23 cellular contexts compared by ENCODE assay signal in the genomic region with DNA sequence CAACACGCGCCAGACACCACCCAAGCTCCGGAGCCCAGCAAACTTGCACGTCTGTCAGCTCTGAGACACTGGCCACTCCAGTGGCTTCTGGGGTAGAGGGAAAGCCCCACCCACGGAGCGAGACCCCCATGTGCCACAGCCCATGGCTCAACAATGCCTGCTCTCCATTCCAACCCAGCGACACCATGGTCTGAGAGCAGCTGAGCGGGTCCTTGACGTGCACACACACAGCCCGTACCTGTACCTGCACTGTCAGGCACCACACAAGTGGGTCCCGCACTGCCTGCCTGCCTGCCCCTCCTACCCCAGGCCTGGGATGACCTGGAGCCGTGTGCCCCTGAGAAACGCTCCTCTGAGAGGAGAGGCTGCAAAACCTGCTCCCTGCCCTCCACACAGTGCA.
A peak's percentile ranks its signal among the peaks of the same experiment; 100 is the strongest.
DNase-seq lines count a peak whose midpoint lies in the region; ATAC-seq and TF ChIP-seq lines count a peak whose summit lies in the region.
"Had no signal": no experiment of that assay in that cellular context is flagged by ENCODE, and none has a peak within 500 bp of the region (broad histone marks: within the 10 kb centered on the region; RNA-seq: fewer than 3 reads in every experiment).

No MANE protein-coding gene starts in this region.

- no peak overlapping the region for H3K9ac ChIP-seq in BLaER1

- H3K27ac Mint-ChIP-seq in T-helper 2 cell treated with Interferon-gamma antibody and Interleukin-4, amounts not matched to agents 5 μg/mL and 100 μg/mL, for 36 hours, result peak overlapping the region; percentile 35
- peak overlapping the region; percentile 11 to 63 for H3K27ac Mint-ChIP-seq in activated naive CD4-positive, alpha-beta T cell treated with anti-CD3 and anti-CD28 coated beads, Interleukin-2, amount 50 U/mL, for 72 hours
- H3K27ac Mint-ChIP-seq in naive thymus-derived CD8-positive, alpha-beta T cell, result peak overlapping the region in 7 of 10 donors; percentile 27 to 88 (median 57)

- H3K27ac ChIP-seq in BLaER1, result 0 out of 2 replicates have a peak overlapping the region, but pooled peaks have one; percentile 46
- no peak overlapping the region for H3K27ac ChIP-seq in vagina
- H3K27ac ChIP-seq: prostate gland, SJSA1, spleen had no signal

- H3K27me3 Mint-ChIP-seq in T-helper 2 cell treated with Interferon-gamma antibody and Interleukin-4, amounts not matched to agents 5 μg/mL and 100 μg/mL, for 36 hours (ENCODE audit: low read depth), result no peaks in the 10 kb centered on the region
- no peaks in the 10 kb centered on the region for H3K27me3 Mint-ChIP-seq in naive thymus-derived CD8-positive, alpha-beta T cell

- POLR2A ChIA-PET in naive thymus-derived CD8-positive, alpha-beta T cell (lab: Charles Lee), result interaction anchor here (1.4 kb wide), 1 partner anchor 16 kb away, joined by 3 read pairs; no protein-coding TSS in a partner anchor

- intact Hi-C loops in vagina (cut with DNase I), result no loop called here

- H3K27me3 ChIP-seq in BLaER1 (no peaks in the 10 kb centered on the region), vagina (no peaks in the 10 kb centered on the region)
- H3K27me3 ChIP-seq: SJSA1, spleen, transverse colon had no signal

- no peak overlapping the region for H3K4me3 ChIP-seq in BLaER1
- H3K4me3 ChIP-seq in vagina, result no peak overlapping the region
- H3K4me3 ChIP-seq: prostate gland, SJSA1, spleen, transverse colon had no signal

- peaks cover 80% of the 10 kb centered on the region for H3K36me3 ChIP-seq in BLaER1
- H3K36me3 ChIP-seq in vagina, result peaks cover 0 to 9% of the 10 kb centered on the region in 2 donors
- H3K36me3 ChIP-seq: prostate gland, transverse colon had no signal

- no peaks in the 10 kb centered on the region for H3K9me3 Mint-ChIP-seq in T-helper 2 cell treated with Interferon-gamma antibody and Interleukin-4, amounts not matched to agents 5 μg/mL and 100 μg/mL, for 36 hours
- no peaks in the 10 kb centered on the region for H3K9me3 Mint-ChIP-seq in activated naive CD4-positive, alpha-beta T cell treated with anti-CD3 and anti-CD28 coated beads, Interleukin-2, amount 50 U/mL, for 72 hours
- H3K9me3 Mint-ChIP-seq in naive thymus-derived CD8-positive, alpha-beta T cell, result no peaks in the 10 kb centered on the region
- H3K9me3 Mint-ChIP-seq: activated T-cell treated with anti-CD3 and anti-CD28 coated beads, Interleukin-2, amount 50 U/mL, for 4 hours had no signal

- H3K4me1 ChIP-seq in BLaER1 (peaks cover 97% of the 10 kb centered on the region), vagina (peaks cover 60% of the 10 kb centered on the region)
- H3K4me1 ChIP-seq: prostate gland, SJSA1 had no signal

- no peak for ATAC-seq in activated naive CD4-positive, alpha-beta T cell treated with anti-CD3 and anti-CD28 coated beads, Interleukin-2, amount 50 U/mL, for 72 hours
- no peak for ATAC-seq in naive thymus-derived CD8-positive, alpha-beta T cell
- ATAC-seq: activated T-cell treated with anti-CD3 and anti-CD28 coated beads, Interleukin-2, amount 50 U/mL, for 4 hours; left colon had no signal

- H3K4me2 ChIP-seq in BLaER1, result peak overlapping the region; percentile 84

- no peak for TF ChIP-seq CTCF in vagina (IDR thresholded peaks at IDR 0.05)

- no peak for TF ChIP-seq POLR2A in vagina (IDR thresholded peaks at IDR 0.05)

- DNase-seq in T-helper 2 cell treated with Interferon-gamma antibody and Interleukin-4, amounts not matched to agents 5 μg/mL and 100 μg/mL, for 36 hours (ENCODE audit: low spot score), result no peak
- no peak for DNase-seq in T-helper 2 cell
- DNase-seq in activated naive CD4-positive, alpha-beta T cell treated with anti-CD3 and anti-CD28 coated beads, Interleukin-2, amount 50 U/mL, for 72 hours (ENCODE audit: low spot score in 2 of 2), result no peak
- no peak for DNase-seq in naive thymus-derived CD8-positive, alpha-beta T cell
- DNase-seq in vagina (ENCODE audit: extremely low spot score in 2 of 2), result no peak
- no peak for DNase-seq in islet precursor cell
- no peak for DNase-seq in DMS153 treated with DMSO at 0.1 percent for 48 hours (lab: John Stamatoyannopoulos, UW; ENCODE audit: unreplicated experiment)
- DNase-seq: 8988T; activated CD4-positive, alpha-beta T cell treated with anti-CD3 and anti-CD28 coated beads, Interleukin-2, amount 50 U/mL, for 1 hour; activated T-cell treated with anti-CD3 and anti-CD28 coated beads, Interleukin-2, amount 50 U/mL, for 4 hours; amniotic stem cell; C1 segment of cervical spinal cord; DMS153; hypothalamus; Karpas-422; left colon; NCI-H1092; NCI-H526; spleen; transverse colon had no signal

- peaks cover 25% of the 10 kb centered on the region for H3K36me3 Mint-ChIP-seq in T-helper 2 cell treated with Interferon-gamma antibody and Interleukin-4, amounts not matched to agents 5 μg/mL and 100 μg/mL, for 36 hours (ENCODE audit: low read depth)
- no peaks in the 10 kb centered on the region for H3K36me3 Mint-ChIP-seq in activated naive CD4-positive, alpha-beta T cell treated with anti-CD3 and anti-CD28 coated beads, Interleukin-2, amount 50 U/mL, for 72 hours
- peaks cover 0 to 26% (median 0%) of the 10 kb centered on the region in 3 donors for H3K36me3 Mint-ChIP-seq in naive thymus-derived CD8-positive, alpha-beta T cell

- peaks cover 100% of the 10 kb centered on the region for H4K20me1 ChIP-seq in BLaER1

- H3K9me3 ChIP-seq in BLaER1 (no peaks in the 10 kb centered on the region), vagina (no peaks in the 10 kb centered on the region)
- H3K9me3 ChIP-seq: prostate gland, SJSA1, spleen, transverse colon had no signal

- no peak overlapping the region for H3K4me3 Mint-ChIP-seq in T-helper 2 cell treated with Interferon-gamma antibody and Interleukin-4, amounts not matched to agents 5 μg/mL and 100 μg/mL, for 36 hours
- H3K4me3 Mint-ChIP-seq in naive thymus-derived CD8-positive, alpha-beta T cell, result peak overlapping the region in 2 of 10 donors; percentile 30 to 33
- H3K4me3 Mint-ChIP-seq: activated T-cell treated with anti-CD3 and anti-CD28 coated beads, Interleukin-2, amount 50 U/mL, for 4 hours had no signal

- H3K4me1 Mint-ChIP-seq in T-helper 2 cell treated with Interferon-gamma antibody and Interleukin-4, amounts not matched to agents 5 μg/mL and 100 μg/mL, for 36 hours (ENCODE audit: low read depth), result peaks cover 25% of the 10 kb centered on the region
- H3K4me1 Mint-ChIP-seq in naive thymus-derived CD8-positive, alpha-beta T cell, result peaks cover 23 to 69% (median 44%) of the 10 kb centered on the region in 4 donors
